Comparison of ENCODE assay signal across 26 cellular contexts in the genomic region with DNA sequence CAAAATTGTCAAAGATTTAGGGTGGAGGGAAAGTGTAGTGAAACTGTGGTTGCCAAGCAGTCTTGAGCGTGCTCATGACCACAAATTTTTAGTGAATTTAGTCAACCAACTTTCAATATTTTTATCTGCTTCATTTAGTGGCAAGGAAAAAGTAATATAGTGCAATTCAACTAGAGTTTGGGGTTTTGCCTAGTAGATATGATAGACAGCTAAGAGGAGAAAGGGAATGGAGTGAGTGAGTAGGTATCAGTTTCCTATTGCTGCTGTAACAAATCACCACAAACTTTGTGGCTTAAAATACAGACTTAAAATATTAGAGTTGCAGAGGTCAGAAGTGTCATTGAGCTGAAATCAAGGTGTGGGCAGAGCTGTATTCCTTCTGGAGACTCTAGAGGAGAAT. TPM values are rescaled to one million over a fixed set of nuclear protein-coding genes. Genes with fewer than 3 reads are reported as not detected.
"Had no signal": no experiment of that assay in that cellular context is flagged by ENCODE, and none has a peak within 500 bp of the region (broad histone marks: within the 10 kb centered on the region; RNA-seq: fewer than 3 reads in every experiment).

No MANE protein-coding gene starts in this region.

- ATAC-seq: K562, PC-3, T-helper 17 cell, WTC11 had no signal

- H3K4me1 Mint-ChIP-seq: activated CD4-positive, alpha-beta T cell treated with anti-CD3 and anti-CD28 coated beads, Interleukin-2, amount 10 ng/mL, durations not matched to agents 7 days and 5 days; WTC11 had no signal

- FAIRE-seq: K562, RCC 7860 had no signal

- H3K9me3 Mint-ChIP-seq: activated CD4-positive, alpha-beta memory T cell treated with anti-CD3 and anti-CD28 coated beads for 36 hours; activated CD4-positive, alpha-beta T cell treated with anti-CD3 and anti-CD28 coated beads, Interleukin-2, amount 10 ng/mL, durations not matched to agents 7 days and 5 days; activated T-cell treated with anti-CD3 and anti-CD28 coated beads, Interleukin-2, amount 50 U/mL, for 24 hours; activated T-helper 2 cell treated with anti-CD3 and anti-CD28 coated beads, Interferon-gamma antibody, Interleukin-2, Interleukin-4, amounts not matched to agents 10 μg/mL and 5 μg/mL and 100 μg/mL, durations not matched to agents 14 hours and 24 hours and 36 hours; WTC11 had no signal

- H3K4me3 Mint-ChIP-seq: activated CD4-positive, alpha-beta memory T cell treated with anti-CD3 and anti-CD28 coated beads for 36 hours; activated CD4-positive, alpha-beta T cell treated with anti-CD3 and anti-CD28 coated beads, Interleukin-2, amount 10 ng/mL, durations not matched to agents 7 days and 5 days; activated T-cell treated with anti-CD3 and anti-CD28 coated beads, Interleukin-2, amount 50 U/mL, for 24 hours; T-helper 17 cell; WTC11 had no signal

- DNase-seq: activated CD4-positive, alpha-beta memory T cell treated with anti-CD3 and anti-CD28 coated beads for 36 hours; activated CD4-positive, alpha-beta T cell treated with anti-CD3 and anti-CD28 coated beads, Interleukin-2, amount 10 ng/mL, durations not matched to agents 7 days and 5 days; activated CD4-positive, CD25-positive, alpha-beta regulatory T cell treated with anti-CD3 and anti-CD28 coated beads, Interleukin-2, amount 50 U/mL, for 72 hours; activated CD8-positive, alpha-beta memory T cell treated with anti-CD3 and anti-CD28 coated beads, Interleukin-2, amount 50 U/mL, for 4 hours; activated gamma-delta T cell treated with Interleukin-2 at 50 U/mL for 16 hours; activated naive CD4-positive, alpha-beta T cell treated with anti-CD3 and anti-CD28 coated beads, Interleukin-2, amount 50 U/mL, for 16 hours; activated T-cell treated with anti-CD3 and anti-CD28 coated beads, Interleukin-2, amount 50 U/mL, for 24 hours; cerebellar nuclear complex; Karpas-422; MM.1S; NCI-H1105; NCI-H1436; NCI-H1694 treated with DMSO at 0.1 percent for 48 hours; NCI-H2029 treated with DMSO at 0.1 percent for 48 hours; NCI-H510A treated with DMSO at 0.1 percent for 48 hours; NCI-H69; PC-3; SHP77 treated with DMSO at 0.1 percent for 48 hours; T-helper 17 cell; T-helper 9 cell had no signal

- H3K27me3 Mint-ChIP-seq: activated CD4-positive, alpha-beta T cell treated with anti-CD3 and anti-CD28 coated beads, Interleukin-2, amount 10 ng/mL, durations not matched to agents 7 days and 5 days; T-helper 17 cell had no signal

- H3K4me3 ChIP-seq: K562 had no signal

- H3K27ac Mint-ChIP-seq: activated CD4-positive, alpha-beta memory T cell treated with anti-CD3 and anti-CD28 coated beads for 36 hours; activated CD4-positive, alpha-beta T cell treated with anti-CD3 and anti-CD28 coated beads, Interleukin-2, amount 10 ng/mL, durations not matched to agents 7 days and 5 days; activated T-cell treated with anti-CD3 and anti-CD28 coated beads, Interleukin-2, amount 50 U/mL, for 24 hours; activated T-helper 2 cell treated with anti-CD3 and anti-CD28 coated beads, Interferon-gamma antibody, Interleukin-2, Interleukin-4, amounts not matched to agents 10 μg/mL and 5 μg/mL and 100 μg/mL, durations not matched to agents 14 hours and 24 hours and 36 hours; T-helper 17 cell; WTC11 had no signal

- H3K36me3 Mint-ChIP-seq: activated CD4-positive, alpha-beta memory T cell treated with anti-CD3 and anti-CD28 coated beads for 36 hours; WTC11 had no signal

RNA-seq across cellular contexts. Expression of a gene that starts 3.7 kb away (rescaled TPM):
- total RNA-seq: activated CD4-positive, alpha-beta memory T cell treated with anti-CD3 and anti-CD28 coated beads for 36 hours; activated CD4-positive, alpha-beta T cell treated with anti-CD3 and anti-CD28 coated beads, Interleukin-2, amount 10 ng/mL, durations not matched to agents 7 days and 5 days; activated T-helper 2 cell treated with anti-CD3 and anti-CD28 coated beads, Interferon-gamma antibody, Interleukin-2, Interleukin-4, amounts not matched to agents 10 μg/mL and 5 μg/mL and 100 μg/mL, durations not matched to agents 14 hours and 24 hours and 36 hours; cardiac septum; K562; SK-MEL-5; T-helper 17 cell; WTC11 had no signal
- polyA plus RNA-seq: K562 had no signal

RNA-seq across cellular contexts. Expression of a gene that starts 58.5 kb away (rescaled TPM):
- total RNA-seq: activated CD4-positive, alpha-beta memory T cell treated with anti-CD3 and anti-CD28 coated beads for 36 hours; activated CD4-positive, alpha-beta T cell treated with anti-CD3 and anti-CD28 coated beads, Interleukin-2, amount 10 ng/mL, durations not matched to agents 7 days and 5 days; activated T-helper 2 cell treated with anti-CD3 and anti-CD28 coated beads, Interferon-gamma antibody, Interleukin-2, Interleukin-4, amounts not matched to agents 10 μg/mL and 5 μg/mL and 100 μg/mL, durations not matched to agents 14 hours and 24 hours and 36 hours; K562; T-helper 17 cell; WTC11 had no signal
- polyA plus RNA-seq: K562 had no signal
